In genomic region chr17:79840204-79840988, GRCh38 we compare ENCODE assay signal across 8 cellular contexts. TPM values are rescaled to one million over a fixed set of nuclear protein-coding genes. Genes with fewer than 3 reads are reported as not detected.
A peak's percentile ranks its signal among the peaks of the same experiment; 100 is the strongest.
DNase-seq lines count a peak whose midpoint lies in the region; ATAC-seq, FAIRE-seq and TF ChIP-seq lines count a peak whose summit lies in the region.

No MANE protein-coding gene starts in this region.

- H3K4me3 ChIP-seq in astrocyte of the spinal cord (ENCODE audit: low read depth, low read length) (no peak overlapping the region), kidney epithelial cell (ENCODE audit: low read depth, low read length) (no peak overlapping the region)

- no peak for DNase-seq in D721Med (ENCODE audit: insufficient read length, low spot score)
- peak; percentile 46 for DNase-seq in MV-4-11 (lab: John Stamatoyannopoulos, UW)
- DNase-seq in astrocyte of the spinal cord (ENCODE audit: low read depth, low spot score), result peak; percentile 28
- no peak for DNase-seq in kidney epithelial cell (ENCODE audit: low read depth)
- DNase-seq in stimulated activated naive CD8-positive, alpha-beta T cell treated with anti-CD3 and anti-CD28 coated beads, Interleukin-15, amount 100 ng/mL, for 72 hours, result peak; percentile 57 to 58
- no peak for DNase-seq in SHP77 treated with DMSO at 0.1 percent for 48 hours (lab: John Stamatoyannopoulos, UW)
- DNase-seq in activated CD4-positive, CD25-positive, alpha-beta regulatory T cell (lab: John Stamatoyannopoulos, UW), result no peak
- no peak for DNase-seq in inferior parietal cortex (ENCODE audit: extremely low spot score)

- no peaks in the 10 kb centered on the region for H3K9me3 Mint-ChIP-seq in stimulated activated naive CD8-positive, alpha-beta T cell treated with anti-CD3 and anti-CD28 coated beads, Interleukin-15, amount 100 ng/mL, for 72 hours

- TF ChIP-seq CTCF in D721Med (IDR thresholded peaks at IDR 0.05; ENCODE audit: insufficient read depth, missing control alignments) (peak; percentile 40), astrocyte of the spinal cord (IDR thresholded peaks at IDR 0.05; ENCODE audit: low read depth, low read length) (peak; percentile 25), kidney epithelial cell (IDR thresholded peaks at IDR 0.05; ENCODE audit: insufficient read depth, low read length, poor library complexity, severe bottlenecking) (peak; percentile 1)

- H3K27me3 ChIP-seq in kidney epithelial cell (ENCODE audit: control insufficient read depth, insufficient read depth, low read length), result peaks cover 54% of the 10 kb centered on the region

- peaks cover 58% of the 10 kb centered on the region for H3K27me3 Mint-ChIP-seq in stimulated activated naive CD8-positive, alpha-beta T cell treated with anti-CD3 and anti-CD28 coated beads, Interleukin-15, amount 100 ng/mL, for 72 hours

- in situ Hi-C loops in astrocyte of the spinal cord (cut with HindIII; ENCODE audit: low sequenced_read_pairs), result no loop called here

- no peak for FAIRE-seq in D721Med (lab: Jason Lieb, UNC)

- peaks cover 67% of the 10 kb centered on the region for H3K4me1 Mint-ChIP-seq in stimulated activated naive CD8-positive, alpha-beta T cell treated with anti-CD3 and anti-CD28 coated beads, Interleukin-15, amount 100 ng/mL, for 72 hours

- no peaks in the 10 kb centered on the region for H3K36me3 ChIP-seq in kidney epithelial cell (ENCODE audit: control insufficient read depth, insufficient read depth, low read length)

- no peak for ATAC-seq in stimulated activated naive CD8-positive, alpha-beta T cell treated with anti-CD3 and anti-CD28 coated beads, Interleukin-15, amount 100 ng/mL, for 72 hours

- H3K4me3 Mint-ChIP-seq in stimulated activated naive CD8-positive, alpha-beta T cell treated with anti-CD3 and anti-CD28 coated beads, Interleukin-15, amount 100 ng/mL, for 72 hours, result peak overlapping the region; percentile 84 to 97

- H3K27ac Mint-ChIP-seq in stimulated activated naive CD8-positive, alpha-beta T cell treated with anti-CD3 and anti-CD28 coated beads, Interleukin-15, amount 100 ng/mL, for 72 hours, result no peak overlapping the region

RNA-seq across cellular contexts. Expression of gene CBX4, which starts 1.2 kb away (rescaled TPM):
- 24.0 and 28.6 TPM in 2 replicates for total RNA-seq in kidney epithelial cell

RNA-seq across cellular contexts. Expression of gene CBX8, which starts 43.5 kb away (rescaled TPM):
- 2.5 and 2.7 TPM in 2 replicates for total RNA-seq in kidney epithelial cell

Comparison
In these comparisons a context has a peak if more than half of its experiments do, and no peak if none do; other contexts are left out.
1. DNase-seq: peak in MV-4-11 (single experiment), astrocyte of the spinal cord (single experiment) and stimulated activated naive CD8-positive, alpha-beta T cell treated with anti-CD3 and anti-CD28 coated beads, Interleukin-15, amount 100 ng/mL, for 72 hours (2 of 2); none in D721Med (single experiment), kidney epithelial cell (single experiment), SHP77 treated with DMSO at 0.1 percent for 48 hours (single experiment), activated CD4-positive, CD25-positive, alpha-beta regulatory T cell (0 of 4) and inferior parietal cortex (single experiment).
2. Peak in every context shown above with its lines, with median percentiles within 50 percentile points of each other: CTCF ChIP-seq.